ENCODE assay signal across 14 cellular contexts in genomic region chr17:40538936-40539705, GRCh38. TPM values are rescaled to one million over a fixed set of nuclear protein-coding genes. Genes with fewer than 3 reads are reported as not detected.
DNase-seq lines count a peak whose midpoint lies in the region; ATAC-seq, FAIRE-seq and TF ChIP-seq lines count a peak whose summit lies in the region.
"Had no signal": no experiment of that assay in that cellular context is flagged by ENCODE, and none has a peak within 500 bp of the region (broad histone marks: within the 10 kb centered on the region; RNA-seq: fewer than 3 reads in every experiment).

No MANE protein-coding gene starts in this region.

- TF ChIP-seq EP300 in K562 (IDR thresholded peaks at IDR 0.05; ENCODE audit: low read length): no peak

- peak; percentile 18 for DNase-seq in activated naive CD4-positive, alpha-beta T cell treated with anti-CD3 and anti-CD28 coated beads for 36 hours
- no peak for DNase-seq in activated naive CD4-positive, alpha-beta T cell treated with anti-CD3 and anti-CD28 coated beads, Interleukin-2, amount 50 U/mL, for 16 hours
- DNase-seq in K562 (ENCODE audit: extremely low read depth in 1 of 4, low spot score in 3 of 4) (no peak), mesothelial cell of epicardium (ENCODE audit: low spot score in 2 of 2, unreplicated experiment in 2 of 2) (no peak), MG63 (no peak)
- DNase-seq: BE2C, Kasumi-1, NCI-H526, SW 1271 had no signal

- no peak overlapping the region for H3K27ac ChIP-seq in K562 (ENCODE audit: extremely low read depth, low read depth, low read length)
- H3K27ac ChIP-seq in thymus (ENCODE audit: low read depth): peak overlapping the region; percentile 96

- ATAC-seq in K562 (no peak), HG03097 (IDR thresholded peaks at IDR 0.05; ENCODE audit: low FRiP score, unreplicated experiment) (no peak), GM21367 (IDR thresholded peaks at IDR 0.05; ENCODE audit: unreplicated experiment) (no peak)

- H3K27ac Mint-ChIP-seq in activated naive CD4-positive, alpha-beta T cell treated with anti-CD3 and anti-CD28 coated beads for 36 hours: peak overlapping the region; percentile 15
- H3K27ac Mint-ChIP-seq in mesothelial cell of epicardium: peak overlapping the region; percentile 40
- H3K27ac Mint-ChIP-seq: progenitor cell of endocrine pancreas had no signal

- H3K4me1 Mint-ChIP-seq in activated naive CD4-positive, alpha-beta T cell treated with anti-CD3 and anti-CD28 coated beads for 36 hours (ENCODE audit: low read depth): peaks cover 90% of the 10 kb centered on the region
- peaks cover 74% of the 10 kb centered on the region for H3K4me1 Mint-ChIP-seq in mesothelial cell of epicardium

- intact Hi-C loops in activated naive CD4-positive, alpha-beta T cell treated with anti-CD3 and anti-CD28 coated beads for 36 hours (cut with micrococcal nuclease): no loop called here
- intact Hi-C loops in K562 (cut with micrococcal nuclease): loop anchor here (10.0 kb wide), 1 partner anchor 234 kb away; the partner anchor contains the start of gene RARA

- H3K4me3 ChIP-seq in K562: no peak overlapping the region
- no peak overlapping the region for H3K4me3 ChIP-seq in thymus (ENCODE audit: low read length)
- H3K4me3 ChIP-seq in MG63: no peak overlapping the region
- H3K4me3 ChIP-seq: dorsolateral prefrontal cortex had no signal

- peaks cover 6% of the 10 kb centered on the region for H3K9me1 ChIP-seq in K562 (ENCODE audit: control insufficient read depth, insufficient read depth, low read length)

- H3K4me1 ChIP-seq in K562 (replicated peaks in 1 of 2; ENCODE audit: control insufficient read depth in 2 of 2, insufficient read depth in 2 of 2, low read length in 2 of 2) (peaks cover 37 to 40% of the 10 kb centered on the region in 2 experiments), thymus (ENCODE audit: control insufficient read depth, insufficient read depth, low read length) (peaks cover 67% of the 10 kb centered on the region)

- H3K27me3 ChIP-seq in K562 (ENCODE audit: control insufficient read depth in 2 of 2, insufficient read depth in 2 of 2, low read length in 2 of 2) (no peaks in the 10 kb centered on the region), thymus (ENCODE audit: control insufficient read depth, insufficient read depth) (no peaks in the 10 kb centered on the region), MG63 (no peaks in the 10 kb centered on the region)
- H3K27me3 ChIP-seq: BE2C, dorsolateral prefrontal cortex had no signal

- no peak for TF ChIP-seq RAD21 in K562 (CRISPR knock-in tag; conservative IDR thresholded peaks at IDR 0.05 in 1 of 2, IDR thresholded peaks at IDR 0.05 in 1 of 2)

- H2AFZ ChIP-seq in K562 (ENCODE audit: low read depth, low read length): 0 out of 2 replicates have a peak overlapping the region, but pooled peaks have one; percentile 13

- H3K4me3 Mint-ChIP-seq in activated naive CD4-positive, alpha-beta T cell treated with anti-CD3 and anti-CD28 coated beads for 36 hours: no peak overlapping the region
- no peak overlapping the region for H3K4me3 Mint-ChIP-seq in mesothelial cell of epicardium

- no peaks in the 10 kb centered on the region for H3K27me3 Mint-ChIP-seq in activated naive CD4-positive, alpha-beta T cell treated with anti-CD3 and anti-CD28 coated beads for 36 hours (ENCODE audit: low read depth)
- H3K27me3 Mint-ChIP-seq in mesothelial cell of epicardium (ENCODE audit: low read depth): no peaks in the 10 kb centered on the region

- no peak overlapping the region for H3K4me2 ChIP-seq in K562 (ENCODE audit: insufficient read depth, low read length)

- in situ Hi-C loops in K562 (cut with MboI): loop anchor here (5.0 kb wide), 1 partner anchor 177 kb away; the partner anchor contains the start of gene GJD3

- H3K36me3 ChIP-seq in K562 (ENCODE audit: control insufficient read depth, insufficient read depth, low read length): no peaks in the 10 kb centered on the region
- no peaks in the 10 kb centered on the region for H3K36me3 ChIP-seq in thymus (ENCODE audit: control insufficient read depth, insufficient read depth)
- no peaks in the 10 kb centered on the region for H3K36me3 ChIP-seq in MG63
- H3K36me3 ChIP-seq: BE2C had no signal

- BruUV-seq in K562 (replicated peaks; lab: Mats Ljungman, UMichigan): no TSS peak

- no peaks in the 10 kb centered on the region for H3K79me2 ChIP-seq in K562 (ENCODE audit: control insufficient read depth, insufficient read depth, low read length)

- WGBS in K562 (ENCODE audit: insufficient coverage, low coverage, missing lambda C conversion rate): 72% methylated on average over 6 of the region's 6 CpGs
- 63% methylated on average over 6 of the region's 6 CpGs for WGBS in thymus

- no peak for TF ChIP-seq POLR2A in K562 (conservative IDR thresholded peaks at IDR 0.05)

- POLR2A ChIA-PET in K562 (lab: Yijun Ruan, JAX): interaction anchor here (0.5 to 1.9 kb wide), 6 partner anchors 8 to 346 kb away, joined by 3 to 9 read pairs (median 3); no protein-coding TSS in a partner anchor

- TF ChIP-seq CTCF in K562 (IDR thresholded peaks at IDR 0.05 in 2 of 3, conservative IDR thresholded peaks at IDR 0.05 in 1 of 3; ENCODE audit: insufficient read depth in 2 of 3, low read depth in 1 of 3, low read length in 3 of 3): no peak
- no peak for TF ChIP-seq CTCF in mesothelial cell of epicardium (IDR thresholded peaks at IDR 0.05; ENCODE audit: unreplicated experiment)

- FAIRE-seq in K562 (lab: Jason Lieb, UNC): no peak

- no peaks in the 10 kb centered on the region for H3K9me3 Mint-ChIP-seq in activated naive CD4-positive, alpha-beta T cell treated with anti-CD3 and anti-CD28 coated beads for 36 hours
- H3K9me3 Mint-ChIP-seq in mesothelial cell of epicardium: no peaks in the 10 kb centered on the region

- no peaks in the 10 kb centered on the region for H3K36me3 Mint-ChIP-seq in activated naive CD4-positive, alpha-beta T cell treated with anti-CD3 and anti-CD28 coated beads for 36 hours (ENCODE audit: low read depth)
- no peaks in the 10 kb centered on the region for H3K36me3 Mint-ChIP-seq in mesothelial cell of epicardium

- H4K20me1 ChIP-seq in K562 (replicated peaks; ENCODE audit: control insufficient read depth, insufficient read depth, low read length): no peaks in the 10 kb centered on the region

- H3K9me3 ChIP-seq in K562 (replicated peaks; ENCODE audit: control insufficient read depth, insufficient read depth, low read depth, low read length): no peaks in the 10 kb centered on the region; the same call in 1 of the 2 replicates
- H3K9me3 ChIP-seq in thymus (ENCODE audit: control insufficient read depth): no peaks in the 10 kb centered on the region
- no peaks in the 10 kb centered on the region for H3K9me3 ChIP-seq in MG63
- H3K9me3 ChIP-seq: BE2C had no signal

- H3K9ac ChIP-seq in K562 (ENCODE audit: insufficient read depth in 1 of 2, low read depth in 2 of 2, low read length in 2 of 2): no peak overlapping the region

- CTCF ChIA-PET in activated naive CD4-positive, alpha-beta T cell treated with anti-CD3 and anti-CD28 coated beads for 36 hours (lab: Charles Lee): interaction anchor here (0.6 to 16.6 kb wide), 16 partner anchors 10 to 1010 kb away, joined by 3 to 276 read pairs (median 4); partner anchors contain the start of genes CCR7, IGFBP4 and TOP2A
- CTCF ChIA-PET in K562 (lab: Yijun Ruan, JAX; ENCODE audit: low intra/inter-chr PET ratio): no interaction called here

RNA-seq across cellular contexts. Expression of gene CCR7, which starts 26.2 kb away (rescaled TPM):
- total RNA-seq in activated naive CD4-positive, alpha-beta T cell treated with anti-CD3 and anti-CD28 coated beads for 36 hours: 100 to 1,000 TPM; 150 to 156 TPM
- total RNA-seq in K562 (2011; cell fraction: chromatin; rRNA removed; ENCODE audit: low replicate concordance): 0.62 and 2.8 TPM in 2 replicates
- total RNA-seq in K562 (2011; cell fraction: nucleolus; rRNA removed): 1.6 and 2.2 TPM in 2 replicates
- 1.1 and 1.2 TPM in 2 replicates for total RNA-seq in K562 (2011; cell fraction: nucleoplasm; rRNA removed)
- total RNA-seq in K562 (2014; rRNA removed) (0.14 and 0.33 TPM in 2 replicates), K562 (2014; rRNA removed; fragmentation: Illumina TruSeq; extraction: Trizol) (0.13 and 0.22 TPM in 2 replicates), K562 (2015; rRNA removed; fragmentation: Illumina TruSeq; extraction: Trizol) (0.30 and 0.51 TPM in 2 replicates), K562 (2021) (1.1 and 1.3 TPM in 2 replicates), mesothelial cell of epicardium (0.09 TPM in 1 of 3 replicates, not detected in the others)
- polyA plus RNA-seq in K562 (2011; rRNA removed) (0.46 and 1.4 TPM in 2 replicates), K562 (2014; fragmentation: Illumina TruSeq; extraction: Trizol) (0.48 and 0.73 TPM in 2 replicates), K562 (2014; fragmentation: Nextera tagmentation; extraction: Ambion mirVana) (1 to 10 TPM in 1 of 2 experiments, under 1 TPM in 1; 0.58 to 1.0 TPM), K562 (2014; rRNA removed) (0.32 and 0.56 TPM in 2 replicates), thymus (102 TPM)
- 0.83 and 6.2 TPM in 2 replicates for polyA plus RNA-seq in K562 (2011; cell fraction: cytosol; rRNA removed)
- polyA plus RNA-seq in K562 (2011; cell fraction: nucleus; rRNA removed): 0.28 and 2.5 TPM in 2 replicates
- polyA plus RNA-seq in K562 (2012): 0.48 and 2.1 TPM in 2 replicates
- 1.1 and 4.7 TPM in 2 replicates for polyA minus RNA-seq in K562 (2011; rRNA and poly(A)+ RNA removed)
- 1.3 TPM in 1 of 2 replicates, not detected in the other for polyA minus RNA-seq in K562 (2011; cell fraction: cytosol; rRNA and poly(A)+ RNA removed)
- 0.67 and 1.5 TPM in 2 replicates for polyA minus RNA-seq in K562 (2011; cell fraction: nucleus; rRNA and poly(A)+ RNA removed)
- total RNA-seq in MG63 (2014; rRNA removed; shearing (Covaris generic); ENCODE audit: low replicate concordance): not detected in 2 replicates
- total RNA-seq: progenitor cell of endocrine pancreas had no signal

RNA-seq across cellular contexts. Expression of gene TNS4, which starts 37.7 kb away (rescaled TPM):
- total RNA-seq in activated naive CD4-positive, alpha-beta T cell treated with anti-CD3 and anti-CD28 coated beads for 36 hours: 1 to 10 TPM; 4.7 to 5.9 TPM
- total RNA-seq in K562 (2011; cell fraction: chromatin; rRNA removed; ENCODE audit: low replicate concordance): 2.1 and 5.8 TPM in 2 replicates
- total RNA-seq in K562 (2011; cell fraction: nucleolus; rRNA removed): 1.4 and 1.7 TPM in 2 replicates
- 2.7 and 2.8 TPM in 2 replicates for total RNA-seq in K562 (2011; cell fraction: nucleoplasm; rRNA removed)
- total RNA-seq in K562 (2014; rRNA removed): 0.18 and 0.24 TPM in 2 replicates
- total RNA-seq in K562 (2014; rRNA removed; fragmentation: Illumina TruSeq; extraction: Trizol): 0.06 and 0.11 TPM in 2 replicates
- total RNA-seq in K562 (2015; rRNA removed; fragmentation: Illumina TruSeq; extraction: Trizol): not detected in 2 replicates
- 0.73 and 0.78 TPM in 2 replicates for total RNA-seq in K562 (2021)
- polyA plus RNA-seq in K562 (2011; rRNA removed): 0.15 and 0.53 TPM in 2 replicates
- 0.09 and 0.89 TPM in 2 replicates for polyA plus RNA-seq in K562 (2011; cell fraction: cytosol; rRNA removed)
- 0.38 and 4.1 TPM in 2 replicates for polyA plus RNA-seq in K562 (2011; cell fraction: nucleus; rRNA removed)
- 0.49 and 1.4 TPM in 2 replicates for polyA plus RNA-seq in K562 (2012)
- 0.54 and 0.61 TPM in 2 replicates for polyA plus RNA-seq in K562 (2014; fragmentation: Illumina TruSeq; extraction: Trizol)
- under 1 TPM; 0.04 to 0.07 TPM for polyA plus RNA-seq in K562 (2014; fragmentation: Nextera tagmentation; extraction: Ambion mirVana)
- polyA plus RNA-seq in K562 (2014; rRNA removed): 0.29 and 0.40 TPM in 2 replicates
- 1.1 TPM in 1 of 2 replicates, not detected in the other for polyA minus RNA-seq in K562 (2011; rRNA and poly(A)+ RNA removed)
- polyA minus RNA-seq in K562 (2011; cell fraction: cytosol; rRNA and poly(A)+ RNA removed): 1.1 TPM in 1 of 2 replicates, not detected in the other
- 0.22 and 2.7 TPM in 2 replicates for polyA minus RNA-seq in K562 (2011; cell fraction: nucleus; rRNA and poly(A)+ RNA removed)
- total RNA-seq in mesothelial cell of epicardium: 0.07 TPM in 1 of 3 replicates, not detected in the others
- polyA plus RNA-seq in thymus: 24.8 TPM
- total RNA-seq in MG63 (2014; rRNA removed; shearing (Covaris generic); ENCODE audit: low replicate concordance): not detected in 2 replicates
- total RNA-seq: dorsolateral prefrontal cortex, progenitor cell of endocrine pancreas had no signal

Comparison
In these comparisons a context has a peak if more than half of its experiments do, and no peak if none do; other contexts are left out.
1. RNA of gene CCR7, which starts 26.2 kb away (total RNA-seq): 150 to 156 TPM in activated naive CD4-positive, alpha-beta T cell treated with anti-CD3 and anti-CD28 coated beads for 36 hours; 0.13 to 2.8 TPM in K562, 0.09 TPM in mesothelial cell of epicardium and not detected in MG63; every median in the first group is over 10 times any median in the second.